24 cellular contexts compared by ENCODE assay signal in genomic region chr10:78438907-78439809, GRCh38.
DNase-seq lines count a peak whose midpoint lies in the region; ATAC-seq and TF ChIP-seq lines count a peak whose summit lies in the region.
"Had no signal": no experiment of that assay in that cellular context is flagged by ENCODE, and none has a peak within 500 bp of the region (broad histone marks: within the 10 kb centered on the region; RNA-seq: fewer than 3 reads in every experiment).

No MANE protein-coding gene starts in this region.

- H3K9me3 ChIP-seq in cardiac muscle cell (ENCODE audit: low read depth) (no peaks in the 10 kb centered on the region), right cardiac atrium (ENCODE audit: control insufficient read depth, low read length) (no peaks in the 10 kb centered on the region), endodermal cell (ENCODE audit: control insufficient read depth, low read length) (no peaks in the 10 kb centered on the region)
- H3K9me3 ChIP-seq: BLaER1 treated with 17β-estradiol and CSF1 and Interleukin-3, amounts not matched to agents 10 nM and 100 nM; Caco-2 had no signal

- ATAC-seq in right cardiac atrium (no peak), sciatic nerve (no peak), GM21529 (IDR thresholded peaks at IDR 0.05; ENCODE audit: unreplicated experiment) (no peak)
- ATAC-seq: Right ventricle myocardium inferior had no signal

- H3K27ac ChIP-seq in cardiac muscle cell (peak overlapping the region; percentile 65), right cardiac atrium (ENCODE audit: low read length) (no peak overlapping the region), endodermal cell (ENCODE audit: low read depth, low read length) (no peak overlapping the region)
- H3K27ac ChIP-seq: 22Rv1; BLaER1 treated with 17β-estradiol and CSF1 and Interleukin-3, amounts not matched to agents 10 nM and 100 nM; HL-60; KMS-11 had no signal

- peak overlapping the region; percentile 27 for H3K27ac Mint-ChIP-seq in endodermal cell
- H3K27ac Mint-ChIP-seq in mesothelial cell of epicardium: peak overlapping the region; percentile 5
- H3K27ac Mint-ChIP-seq: HFFc6 had no signal

- H3K9me3 Mint-ChIP-seq in endodermal cell (no peaks in the 10 kb centered on the region), mesothelial cell of epicardium (no peaks in the 10 kb centered on the region)
- H3K9me3 Mint-ChIP-seq: CD4-positive, alpha-beta memory T cell; HFFc6 had no signal

- 73% methylated on average over 12 of the region's 12 CpGs for WGBS in right cardiac atrium
- 88 to 96% methylated on average over 7 to 12 of the region's 12 CpGs for WGBS in endodermal cell (ENCODE audit: insufficient coverage in 1 of 2, insufficient read length in 1 of 2), 2 experiments

- no peak overlapping the region for H3K9ac ChIP-seq in endodermal cell (ENCODE audit: extremely low read depth, low read length, poor library complexity, severe bottlenecking)
- H3K9ac ChIP-seq: BLaER1 treated with 17β-estradiol and CSF1 and Interleukin-3, amounts not matched to agents 10 nM and 100 nM; KMS-11 had no signal

- peak in 1 of 2 donors; percentile 36 for DNase-seq in cardiac muscle cell (ENCODE audit: low read depth in 1 of 2, low spot score in 1 of 2)
- no peak for DNase-seq in right cardiac atrium
- DNase-seq in endodermal cell: no peak
- DNase-seq in mesothelial cell of epicardium (ENCODE audit: low spot score in 2 of 2, unreplicated experiment in 2 of 2): no peak
- peak; percentile 44 for DNase-seq in sciatic nerve (ENCODE audit: low spot score)
- DNase-seq in 8988T: no peak
- DNase-seq in NCI-H2227 treated with DMSO at 0.1 percent for 48 hours (lab: John Stamatoyannopoulos, UW): no peak
- DNase-seq: Caco-2; CD4-positive, alpha-beta memory T cell; DMS 273 treated with DMSO at 0.1 percent for 48 hours; DMS79 treated with DMSO at 0.1 percent for 48 hours; H7; HFFc6; NCI-H1417; NCI-H1694 treated with DMSO at 0.1 percent for 48 hours; NCI-H2081 treated with DMSO at 0.1 percent for 48 hours; NCI-H446 treated with DMSO at 0.1 percent for 48 hours; NCI-H526 treated with DMSO at 0.1 percent for 48 hours had no signal

- H3K36me3 ChIP-seq in cardiac muscle cell (no peaks in the 10 kb centered on the region), endodermal cell (ENCODE audit: control insufficient read depth, insufficient read depth, low read length) (no peaks in the 10 kb centered on the region)
- H3K36me3 ChIP-seq: BLaER1 treated with 17β-estradiol and CSF1 and Interleukin-3, amounts not matched to agents 10 nM and 100 nM had no signal

- H3K4me3 Mint-ChIP-seq in endodermal cell (no peak overlapping the region), mesothelial cell of epicardium (no peak overlapping the region)
- H3K4me3 Mint-ChIP-seq: CD4-positive, alpha-beta memory T cell; HFFc6 had no signal

- no peak for TF ChIP-seq CTCF in cardiac muscle cell (IDR thresholded peaks at IDR 0.05; ENCODE audit: low read depth, low read length)
- TF ChIP-seq CTCF in endodermal cell (conservative IDR thresholded peaks at IDR 0.05): peak; percentile 19
- TF ChIP-seq CTCF in mesothelial cell of epicardium (IDR thresholded peaks at IDR 0.05; ENCODE audit: unreplicated experiment): no peak

- H3K4me3 ChIP-seq in cardiac muscle cell (no peak overlapping the region), right cardiac atrium (ENCODE audit: low read length) (no peak overlapping the region), endodermal cell (ENCODE audit: low read length) (no peak overlapping the region)
- H3K4me3 ChIP-seq: BLaER1 treated with 17β-estradiol and CSF1 and Interleukin-3, amounts not matched to agents 10 nM and 100 nM had no signal

- H3K36me3 Mint-ChIP-seq in endodermal cell (ENCODE audit: low read depth): no peaks in the 10 kb centered on the region
- H3K36me3 Mint-ChIP-seq in mesothelial cell of epicardium: no peaks in the 10 kb centered on the region
- H3K36me3 Mint-ChIP-seq: CD4-positive, alpha-beta memory T cell had no signal

- intact Hi-C loops in right cardiac atrium (cut with DNase I): loop anchor here in 1 of 4 donors (10.0 kb wide), 1 partner anchor 756 kb away; no protein-coding TSS in a partner anchor
- intact Hi-C loops in sciatic nerve (cut with DNase I): no loop called here

- no peaks in the 10 kb centered on the region for H3K27me3 Mint-ChIP-seq in endodermal cell (ENCODE audit: insufficient read depth)
- no peaks in the 10 kb centered on the region for H3K27me3 Mint-ChIP-seq in mesothelial cell of epicardium (ENCODE audit: low read depth)

- H3K27me3 ChIP-seq in cardiac muscle cell: no peaks in the 10 kb centered on the region
- H3K27me3 ChIP-seq in right cardiac atrium (ENCODE audit: control insufficient read depth, insufficient read depth): no peaks in the 10 kb centered on the region
- H3K27me3 ChIP-seq in endodermal cell (ENCODE audit: control insufficient read depth, insufficient read depth, low read length, poor library complexity, severe bottlenecking): no peaks in the 10 kb centered on the region
- H3K27me3 ChIP-seq: BLaER1 treated with 17β-estradiol and CSF1 and Interleukin-3, amounts not matched to agents 10 nM and 100 nM had no signal

- H3K4me1 Mint-ChIP-seq in endodermal cell: peaks cover 52% of the 10 kb centered on the region
- H3K4me1 Mint-ChIP-seq in mesothelial cell of epicardium: peaks cover 49% of the 10 kb centered on the region

- H3K4me1 ChIP-seq in cardiac muscle cell (ENCODE audit: low read depth): peaks cover 23% of the 10 kb centered on the region
- no peaks in the 10 kb centered on the region for H3K4me1 ChIP-seq in right cardiac atrium (ENCODE audit: control insufficient read depth, insufficient read depth, low read length)
- H3K4me1 ChIP-seq in endodermal cell (ENCODE audit: control insufficient read depth, insufficient read depth, low read length): peaks cover 28% of the 10 kb centered on the region
- H3K4me1 ChIP-seq: Caco-2 had no signal
